ENCODE assay signal across 8 cellular contexts in the genomic region with DNA sequence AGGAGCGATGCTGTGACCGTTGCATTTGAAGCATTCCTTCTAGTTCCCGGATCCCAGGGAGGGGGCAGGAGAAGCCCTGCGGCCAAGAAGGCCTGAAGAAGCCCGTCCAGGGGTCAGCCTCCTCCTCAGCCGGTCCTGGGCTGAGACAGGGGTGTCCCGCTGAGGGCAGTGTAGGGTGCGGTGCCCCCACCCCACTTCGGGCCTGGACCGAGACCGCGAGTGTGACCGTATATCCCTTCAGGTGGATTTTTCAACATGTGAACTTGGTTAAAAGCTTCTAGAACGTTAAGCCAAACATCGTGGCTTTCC. TPM values are rescaled to one million over a fixed set of nuclear protein-coding genes. Genes with fewer than 3 reads are reported as not detected.
A peak's percentile ranks its signal among the peaks of the same experiment; 100 is the strongest.
DNase-seq lines count a peak whose midpoint lies in the region; ATAC-seq and TF ChIP-seq lines count a peak whose summit lies in the region.

No MANE protein-coding gene starts in this region.

- H3K27ac Mint-ChIP-seq in H9, result no peak overlapping the region
- no peak overlapping the region for H3K27ac Mint-ChIP-seq in activated naive CD8-positive, alpha-beta T cell treated with anti-CD3 and anti-CD28 coated beads, Interleukin-2, amount 50 U/mL, for 24 hours

- DNase-seq in A673 (ENCODE audit: low spot score) (no peak), H9 (no peak), ACHN (no peak), AG08395 (ENCODE audit: low spot score) (no peak)
- DNase-seq in activated naive CD8-positive, alpha-beta T cell treated with anti-CD3 and anti-CD28 coated beads, Interleukin-2, amount 50 U/mL, for 24 hours, result no peak

- no peak overlapping the region for H3K9ac ChIP-seq in H9 (ENCODE audit: extremely low read depth, insufficient read length, low read length)

- no peak overlapping the region for H3K4ac ChIP-seq in H9 (ENCODE audit: low read depth, low read length)

- no peak overlapping the region for H3K14ac ChIP-seq in H9 (ENCODE audit: insufficient read depth, low read length)

- peak overlapping the region; percentile 58 for H3K4me2 ChIP-seq in H9 (ENCODE audit: insufficient read depth, insufficient read length, low read length)

- H3K79me2 ChIP-seq in H9 (ENCODE audit: insufficient read depth, low read length), result no peaks in the 10 kb centered on the region

- peak overlapping the region; percentile 65 to 88 for H3K4me3 Mint-ChIP-seq in H9
- H3K4me3 Mint-ChIP-seq in activated naive CD8-positive, alpha-beta T cell treated with anti-CD3 and anti-CD28 coated beads, Interleukin-2, amount 50 U/mL, for 24 hours, result peak overlapping the region; percentile 78

- CTCF ChIA-PET in A673 (lab: Charles Lee), result no interaction called here

- H3K27ac ChIP-seq in A673 (ENCODE audit: low read depth, low read length, poor library complexity, severe bottlenecking) (no peak overlapping the region), H9 (ENCODE audit: insufficient read length, low read depth, low read length) (no peak overlapping the region), mesodermal cell (ENCODE audit: low read depth, low read length, severe bottlenecking) (no peak overlapping the region)

- H3K4me3 ChIP-seq in A673 (ENCODE audit: low read depth, low read length, poor library complexity, severe bottlenecking) (peak overlapping the region; percentile 51), mesodermal cell (ENCODE audit: extremely low read depth, insufficient read depth, low read length, poor library complexity, severe bottlenecking) (peak overlapping the region; percentile 35)

- no peak overlapping the region for H2BK5ac ChIP-seq in H9 (ENCODE audit: insufficient read length, low read length)

- H3K18ac ChIP-seq in H9 (ENCODE audit: insufficient read length, low read depth, low read length), result no peak overlapping the region

- H4K5ac ChIP-seq in H9 (ENCODE audit: insufficient read length, low read depth, low read length), result no peak overlapping the region

- peaks cover 24 to 25% of the 10 kb centered on the region in 2 experiments for H3K4me1 Mint-ChIP-seq in H9
- H3K4me1 Mint-ChIP-seq in activated naive CD8-positive, alpha-beta T cell treated with anti-CD3 and anti-CD28 coated beads, Interleukin-2, amount 50 U/mL, for 24 hours, result peaks cover 30% of the 10 kb centered on the region

- in situ Hi-C loops in ACHN (cut with HindIII; ENCODE audit: low pct_ligation_motif_present, low pct_unique_long_range_greater_than_20kb, low sequenced_read_pairs), result no loop called here

- H3K23me2 ChIP-seq in H9 (ENCODE audit: insufficient read length, low read depth, low read length, poor library complexity, severe bottlenecking), result peaks cover 17% of the 10 kb centered on the region

- H2AFZ ChIP-seq in H9 (ENCODE audit: low read length), result no peak overlapping the region

- intact Hi-C loops in A673 (cut with micrococcal nuclease; ENCODE audit: unreplicated experiment), result no loop called here

- H2BK12ac ChIP-seq in H9 (ENCODE audit: insufficient read length, low read depth, low read length), result no peak overlapping the region

- H2BK15ac ChIP-seq in H9 (ENCODE audit: low read depth, low read length), result no peak overlapping the region

- POLR2A ChIA-PET in A673 (lab: Charles Lee; ENCODE audit: low non-redundant PET), result no interaction called here

- no peaks in the 10 kb centered on the region for H3K36me3 ChIP-seq in A673 (ENCODE audit: insufficient read depth, low read length, poor library complexity, severe bottlenecking)
- H3K36me3 ChIP-seq in mesodermal cell (ENCODE audit: control insufficient read depth, insufficient read depth, low read length), result no peaks in the 10 kb centered on the region

- peaks cover 95% of the 10 kb centered on the region for H3K27me3 Mint-ChIP-seq in H9 (ENCODE audit: low read depth)
- H3K27me3 Mint-ChIP-seq in activated naive CD8-positive, alpha-beta T cell treated with anti-CD3 and anti-CD28 coated beads, Interleukin-2, amount 50 U/mL, for 24 hours, result peaks cover 72% of the 10 kb centered on the region

- peaks cover 9% of the 10 kb centered on the region for H3K4me1 ChIP-seq in A673 (ENCODE audit: insufficient read depth, low read length, poor library complexity, severe bottlenecking)
- H3K4me1 ChIP-seq in H9 (ENCODE audit: insufficient read depth, low read length), result no peaks in the 10 kb centered on the region; the same call in 1 of the 2 replicates
- peaks cover 16% of the 10 kb centered on the region for H3K4me1 ChIP-seq in mesodermal cell (ENCODE audit: control insufficient read depth, insufficient read depth, low read length, poor library complexity, severe bottlenecking)

- H2BK20ac ChIP-seq in H9 (ENCODE audit: low read depth, low read length, poor library complexity, severe bottlenecking), result no peak overlapping the region

- H4K8ac ChIP-seq in H9 (replicated peaks; ENCODE audit: insufficient read length, low read depth, low read length), result no peak overlapping the region

- WGBS in H9 (ENCODE audit: extremely low coverage, insufficient read length, low lambda C conversion rate), result no CpG with 5 or more reads among the region's 15 CpGs
- 0% methylated on average over 15 of the region's 15 CpGs for WGBS in mesodermal cell (ENCODE audit: insufficient coverage in 2 of 2), 2 experiments

- peaks cover under 1% of the 10 kb centered on the region for H3K9me3 ChIP-seq in A673 (ENCODE audit: low read depth, low read length, poor library complexity, severe bottlenecking)
- H3K9me3 ChIP-seq in H9 (ENCODE audit: control insufficient read depth, low read depth, low read length), result no peaks in the 10 kb centered on the region
- peaks cover 7% of the 10 kb centered on the region for H3K9me3 ChIP-seq in mesodermal cell (ENCODE audit: control insufficient read depth, low read length)

- H2BK120ac ChIP-seq in H9 (ENCODE audit: low read depth, low read length, poor library complexity, severe bottlenecking), result no peak overlapping the region

- H3K36me3 Mint-ChIP-seq in H9 (ENCODE audit: insufficient read depth in 1 of 3, low read depth in 3 of 3), result peaks cover 0 to 3% (median 0%) of the 10 kb centered on the region in 3 experiments; a peak in 2 of 7 replicates
- no peaks in the 10 kb centered on the region for H3K36me3 Mint-ChIP-seq in activated naive CD8-positive, alpha-beta T cell treated with anti-CD3 and anti-CD28 coated beads, Interleukin-2, amount 50 U/mL, for 24 hours (ENCODE audit: low read depth)

- no peak overlapping the region for H3K23ac ChIP-seq in H9 (ENCODE audit: insufficient read length, low read depth, low read length)

- BruUV-seq in A673 (replicated peaks; lab: Mats Ljungman, UMichigan), result no TSS peak

- H3K79me1 ChIP-seq in H9 (ENCODE audit: insufficient read depth, low read depth, low read length, poor library complexity, severe bottlenecking), result no peaks in the 10 kb centered on the region

- no peaks in the 10 kb centered on the region for H4K20me1 ChIP-seq in H9 (ENCODE audit: control insufficient read depth, insufficient read depth, insufficient read length)

- no peak overlapping the region for H2AK5ac ChIP-seq in H9 (ENCODE audit: insufficient read length, low read length)

- TF ChIP-seq CTCF in A673 (conservative IDR thresholded peaks at IDR 0.05; ENCODE audit: low read depth, low read length) (no peak), H9 (conservative IDR thresholded peaks at IDR 0.05) (no peak)

- no peak overlapping the region for H3K56ac ChIP-seq in H9 (ENCODE audit: insufficient read length, low read depth, low read length)

- no peak overlapping the region for H3T11ph ChIP-seq in H9 (ENCODE audit: low read length)

- peaks cover 6 to 13% of the 10 kb centered on the region in 2 experiments for H3K9me3 Mint-ChIP-seq in H9
- no peaks in the 10 kb centered on the region for H3K9me3 Mint-ChIP-seq in activated naive CD8-positive, alpha-beta T cell treated with anti-CD3 and anti-CD28 coated beads, Interleukin-2, amount 50 U/mL, for 24 hours

- ATAC-seq in activated naive CD8-positive, alpha-beta T cell treated with anti-CD3 and anti-CD28 coated beads, Interleukin-2, amount 50 U/mL, for 24 hours, result no peak
- ATAC-seq in GM21381 (IDR thresholded peaks at IDR 0.05; ENCODE audit: unreplicated experiment) (no peak), GM18858 (IDR thresholded peaks at IDR 0.05; ENCODE audit: unreplicated experiment) (no peak)

- peaks cover 19% of the 10 kb centered on the region for H3K27me3 ChIP-seq in A673 (replicated peaks; ENCODE audit: insufficient read depth, low read depth, low read length, poor library complexity)
- H3K27me3 ChIP-seq in H9 (ENCODE audit: insufficient read depth, low read length), result peaks cover 60% of the 10 kb centered on the region

- H4K91ac ChIP-seq in H9 (ENCODE audit: insufficient read length, low read depth, low read length), result no peak overlapping the region

RNA-seq across cellular contexts. Expression of a gene that starts 2.8 kb away (rescaled TPM):
- 0.09 TPM in 1 of 2 replicates, not detected in the other for total RNA-seq in A673 (2021)
- 0.31 and 0.44 TPM in 2 replicates for total RNA-seq in H9 (2021)
- 0.18 TPM for polyA plus RNA-seq in mesodermal cell (2013, experiment 1 of 2)
- polyA plus RNA-seq in mesodermal cell (2013, experiment 2 of 2), result 0.20 TPM
